1 cellular context compared by ENCODE assay signal in the genomic region with DNA sequence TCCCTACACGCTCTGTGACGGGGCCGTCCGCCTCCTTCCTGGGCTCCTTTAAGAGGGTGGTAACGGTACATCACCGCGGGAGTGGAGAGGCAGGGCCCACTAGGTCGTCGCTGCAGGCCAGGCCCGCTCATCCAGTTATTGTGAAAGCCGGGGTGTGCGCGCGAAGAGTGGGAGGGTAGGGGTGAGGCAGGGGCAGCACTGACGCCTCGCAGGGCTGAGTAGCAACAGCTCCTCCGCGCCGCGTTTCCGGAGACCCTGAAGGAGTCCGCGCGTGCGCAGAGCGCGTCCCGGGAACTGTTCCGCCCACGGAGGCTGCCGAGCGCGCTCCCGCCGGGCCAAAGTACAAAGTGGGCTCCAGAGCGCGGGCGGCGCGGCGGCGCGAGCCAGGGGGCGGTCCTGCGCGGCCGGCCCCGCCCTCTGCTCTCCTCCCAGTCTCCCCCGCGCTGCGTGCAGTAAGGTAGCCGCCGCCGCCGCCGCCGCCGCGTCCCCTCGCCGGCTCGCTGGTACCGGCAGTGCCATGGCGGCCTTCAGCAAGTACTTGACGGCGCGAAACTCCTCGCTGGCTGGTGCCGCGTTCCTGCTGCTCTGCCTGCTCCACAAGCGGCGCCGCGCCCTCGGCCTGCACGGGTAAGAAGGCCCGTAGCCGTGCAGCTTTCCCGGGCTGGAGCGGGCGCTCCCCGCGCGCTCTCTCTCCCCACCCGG.
TF ChIP-seq lines count a peak whose summit lies in the region.

A gene (plus strand): TSS at position 428 of the 702 bp plus-strand sequence. CDS start 90 bp downstream, at position 518.

TF ChIP-seq in HEK293, 187 proteins besides CTCF, POLR2A, EP300 and RAD21 (continued from another document and continues in another):
- TF ChIP-seq, protein P1, sequence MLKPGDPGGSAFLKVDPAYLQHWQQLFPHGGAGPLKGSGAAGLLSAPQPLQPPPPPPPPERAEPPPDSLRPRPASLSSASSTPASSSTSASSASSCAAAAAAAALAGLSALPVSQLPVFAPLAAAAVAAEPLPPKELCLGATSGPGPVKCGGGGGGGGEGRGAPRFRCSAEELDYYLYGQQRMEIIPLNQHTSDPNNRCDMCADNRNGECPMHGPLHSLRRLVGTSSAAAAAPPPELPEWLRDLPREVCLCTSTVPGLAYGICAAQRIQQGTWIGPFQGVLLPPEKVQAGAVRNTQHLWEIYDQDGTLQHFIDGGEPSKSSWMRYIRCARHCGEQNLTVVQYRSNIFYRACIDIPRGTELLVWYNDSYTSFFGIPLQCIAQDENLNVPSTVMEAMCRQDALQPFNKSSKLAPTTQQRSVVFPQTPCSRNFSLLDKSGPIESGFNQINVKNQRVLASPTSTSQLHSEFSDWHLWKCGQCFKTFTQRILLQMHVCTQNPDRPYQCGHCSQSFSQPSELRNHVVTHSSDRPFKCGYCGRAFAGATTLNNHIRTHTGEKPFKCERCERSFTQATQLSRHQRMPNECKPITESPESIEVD (tag by site-specific recombination; IDR thresholded peaks at IDR 0.05): no peak
- no peak for TF ChIP-seq ZNF311 (tag by site-specific recombination; IDR thresholded peaks at IDR 0.05; ENCODE audit: borderline replicate concordance)
- TF ChIP-seq ZNF600 (tag by site-specific recombination; IDR thresholded peaks at IDR 0.05): peak; percentile 79
- no peak for TF ChIP-seq ZNF560 (tag by site-specific recombination; IDR thresholded peaks at IDR 0.05; ENCODE audit: borderline replicate concordance)
- no peak for TF ChIP-seq ZNF510 (tag by site-specific recombination; IDR thresholded peaks at IDR 0.05; ENCODE audit: insufficient replicate concordance)
- TF ChIP-seq ZNF266 (tag by site-specific recombination; IDR thresholded peaks at IDR 0.05; ENCODE audit: low read depth): no peak
- no peak for TF ChIP-seq ZNF211 (tag by site-specific recombination; IDR thresholded peaks at IDR 0.05; ENCODE audit: low read depth)
- 0 out of 2 replicates have a peak, but pooled peaks have one; percentile 19 for TF ChIP-seq ZNF785 (tag by site-specific recombination; IDR thresholded peaks at IDR 0.05)
- TF ChIP-seq, protein P2, sequence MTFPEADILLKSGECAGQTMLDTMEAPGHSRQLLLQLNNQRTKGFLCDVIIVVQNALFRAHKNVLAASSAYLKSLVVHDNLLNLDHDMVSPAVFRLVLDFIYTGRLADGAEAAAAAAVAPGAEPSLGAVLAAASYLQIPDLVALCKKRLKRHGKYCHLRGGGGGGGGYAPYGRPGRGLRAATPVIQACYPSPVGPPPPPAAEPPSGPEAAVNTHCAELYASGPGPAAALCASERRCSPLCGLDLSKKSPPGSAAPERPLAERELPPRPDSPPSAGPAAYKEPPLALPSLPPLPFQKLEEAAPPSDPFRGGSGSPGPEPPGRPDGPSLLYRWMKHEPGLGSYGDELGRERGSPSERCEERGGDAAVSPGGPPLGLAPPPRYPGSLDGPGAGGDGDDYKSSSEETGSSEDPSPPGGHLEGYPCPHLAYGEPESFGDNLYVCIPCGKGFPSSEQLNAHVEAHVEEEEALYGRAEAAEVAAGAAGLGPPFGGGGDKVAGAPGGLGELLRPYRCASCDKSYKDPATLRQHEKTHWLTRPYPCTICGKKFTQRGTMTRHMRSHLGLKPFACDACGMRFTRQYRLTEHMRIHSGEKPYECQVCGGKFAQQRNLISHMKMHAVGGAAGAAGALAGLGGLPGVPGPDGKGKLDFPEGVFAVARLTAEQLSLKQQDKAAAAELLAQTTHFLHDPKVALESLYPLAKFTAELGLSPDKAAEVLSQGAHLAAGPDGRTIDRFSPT (tag by site-specific recombination; IDR thresholded peaks at IDR 0.05): no peak
- no peak for TF ChIP-seq ZNF221 (tag by site-specific recombination; IDR thresholded peaks at IDR 0.05; ENCODE audit: borderline replicate concordance)
- TF ChIP-seq, protein P3, sequence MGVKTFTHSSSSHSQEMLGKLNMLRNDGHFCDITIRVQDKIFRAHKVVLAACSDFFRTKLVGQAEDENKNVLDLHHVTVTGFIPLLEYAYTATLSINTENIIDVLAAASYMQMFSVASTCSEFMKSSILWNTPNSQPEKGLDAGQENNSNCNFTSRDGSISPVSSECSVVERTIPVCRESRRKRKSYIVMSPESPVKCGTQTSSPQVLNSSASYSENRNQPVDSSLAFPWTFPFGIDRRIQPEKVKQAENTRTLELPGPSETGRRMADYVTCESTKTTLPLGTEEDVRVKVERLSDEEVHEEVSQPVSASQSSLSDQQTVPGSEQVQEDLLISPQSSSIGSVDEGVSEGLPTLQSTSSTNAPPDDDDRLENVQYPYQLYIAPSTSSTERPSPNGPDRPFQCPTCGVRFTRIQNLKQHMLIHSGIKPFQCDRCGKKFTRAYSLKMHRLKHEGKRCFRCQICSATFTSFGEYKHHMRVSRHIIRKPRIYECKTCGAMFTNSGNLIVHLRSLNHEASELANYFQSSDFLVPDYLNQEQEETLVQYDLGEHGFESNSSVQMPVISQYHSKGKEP (tag by site-specific recombination; IDR thresholded peaks at IDR 0.05): peak; percentile 49; the same call in 1 of the 2 replicates
- no peak; the same call in 1 of the 2 replicates for TF ChIP-seq ZNF184 (tag by site-specific recombination; IDR thresholded peaks at IDR 0.05)
- TF ChIP-seq GLI2 (tag by site-specific recombination; IDR thresholded peaks at IDR 0.05; ENCODE audit: borderline replicate concordance, low read depth): no peak
- TF ChIP-seq ZNF629 (tag by site-specific recombination; IDR thresholded peaks at IDR 0.05): peak; percentile 47
- TF ChIP-seq ZNF791 (tag by site-specific recombination; IDR thresholded peaks at IDR 0.05): no peak
- no peak for TF ChIP-seq ZNF37A (tag by site-specific recombination; IDR thresholded peaks at IDR 0.05)
- no peak for TF ChIP-seq ZNF544 (tag by site-specific recombination; IDR thresholded peaks at IDR 0.05)
- TF ChIP-seq ZNF654 (tag by site-specific recombination; IDR thresholded peaks at IDR 0.05; ENCODE audit: low read depth): no peak
- TF ChIP-seq, protein P4, sequence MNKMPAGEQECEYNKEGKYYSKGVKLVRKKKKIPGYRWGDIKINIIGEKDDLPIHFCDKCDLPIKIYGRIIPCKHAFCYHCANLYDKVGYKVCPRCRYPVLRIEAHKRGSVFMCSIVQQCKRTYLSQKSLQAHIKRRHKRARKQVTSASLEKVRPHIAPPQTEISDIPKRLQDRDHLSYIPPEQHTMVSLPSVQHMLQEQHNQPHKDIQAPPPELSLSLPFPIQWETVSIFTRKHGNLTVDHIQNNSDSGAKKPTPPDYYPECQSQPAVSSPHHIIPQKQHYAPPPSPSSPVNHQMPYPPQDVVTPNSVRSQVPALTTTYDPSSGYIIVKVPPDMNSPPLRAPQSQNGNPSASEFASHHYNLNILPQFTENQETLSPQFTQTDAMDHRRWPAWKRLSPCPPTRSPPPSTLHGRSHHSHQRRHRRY (tag by site-specific recombination; IDR thresholded peaks at IDR 0.05): no peak
- TF ChIP-seq, protein P5, sequence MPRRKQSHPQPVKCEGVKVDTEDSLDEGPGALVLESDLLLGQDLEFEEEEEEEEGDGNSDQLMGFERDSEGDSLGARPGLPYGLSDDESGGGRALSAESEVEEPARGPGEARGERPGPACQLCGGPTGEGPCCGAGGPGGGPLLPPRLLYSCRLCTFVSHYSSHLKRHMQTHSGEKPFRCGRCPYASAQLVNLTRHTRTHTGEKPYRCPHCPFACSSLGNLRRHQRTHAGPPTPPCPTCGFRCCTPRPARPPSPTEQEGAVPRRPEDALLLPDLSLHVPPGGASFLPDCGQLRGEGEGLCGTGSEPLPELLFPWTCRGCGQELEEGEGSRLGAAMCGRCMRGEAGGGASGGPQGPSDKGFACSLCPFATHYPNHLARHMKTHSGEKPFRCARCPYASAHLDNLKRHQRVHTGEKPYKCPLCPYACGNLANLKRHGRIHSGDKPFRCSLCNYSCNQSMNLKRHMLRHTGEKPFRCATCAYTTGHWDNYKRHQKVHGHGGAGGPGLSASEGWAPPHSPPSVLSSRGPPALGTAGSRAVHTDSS (tag by site-specific recombination; IDR thresholded peaks at IDR 0.05): no peak
- TF ChIP-seq, protein P6, sequence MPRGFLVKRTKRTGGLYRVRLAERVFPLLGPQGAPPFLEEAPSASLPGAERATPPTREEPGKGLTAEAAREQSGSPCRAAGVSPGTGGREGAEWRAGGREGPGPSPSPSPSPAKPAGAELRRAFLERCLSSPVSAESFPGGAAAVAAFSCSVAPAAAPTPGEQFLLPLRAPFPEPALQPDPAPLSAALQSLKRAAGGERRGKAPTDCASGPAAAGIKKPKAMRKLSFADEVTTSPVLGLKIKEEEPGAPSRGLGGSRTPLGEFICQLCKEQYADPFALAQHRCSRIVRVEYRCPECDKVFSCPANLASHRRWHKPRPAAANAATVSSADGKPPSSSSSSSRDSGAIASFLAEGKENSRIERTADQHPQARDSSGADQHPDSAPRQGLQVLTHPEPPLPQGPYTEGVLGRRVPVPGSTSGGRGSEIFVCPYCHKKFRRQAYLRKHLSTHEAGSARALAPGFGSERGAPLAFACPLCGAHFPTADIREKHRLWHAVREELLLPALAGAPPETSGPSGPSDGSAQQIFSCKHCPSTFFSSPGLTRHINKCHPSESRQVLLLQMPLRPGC (tag by site-specific recombination; IDR thresholded peaks at IDR 0.05): no peak
- TF ChIP-seq RBAK (tag by site-specific recombination; IDR thresholded peaks at IDR 0.05): no peak
- no peak for TF ChIP-seq BCL11B (tag by site-specific recombination; IDR thresholded peaks at IDR 0.05; ENCODE audit: low read depth)
- TF ChIP-seq ZNF658 (tag by site-specific recombination; IDR thresholded peaks at IDR 0.05): no peak
- no peak for TF ChIP-seq ZNF670 (tag by site-specific recombination; IDR thresholded peaks at IDR 0.05; ENCODE audit: low read depth)
- TF ChIP-seq, protein P7, sequence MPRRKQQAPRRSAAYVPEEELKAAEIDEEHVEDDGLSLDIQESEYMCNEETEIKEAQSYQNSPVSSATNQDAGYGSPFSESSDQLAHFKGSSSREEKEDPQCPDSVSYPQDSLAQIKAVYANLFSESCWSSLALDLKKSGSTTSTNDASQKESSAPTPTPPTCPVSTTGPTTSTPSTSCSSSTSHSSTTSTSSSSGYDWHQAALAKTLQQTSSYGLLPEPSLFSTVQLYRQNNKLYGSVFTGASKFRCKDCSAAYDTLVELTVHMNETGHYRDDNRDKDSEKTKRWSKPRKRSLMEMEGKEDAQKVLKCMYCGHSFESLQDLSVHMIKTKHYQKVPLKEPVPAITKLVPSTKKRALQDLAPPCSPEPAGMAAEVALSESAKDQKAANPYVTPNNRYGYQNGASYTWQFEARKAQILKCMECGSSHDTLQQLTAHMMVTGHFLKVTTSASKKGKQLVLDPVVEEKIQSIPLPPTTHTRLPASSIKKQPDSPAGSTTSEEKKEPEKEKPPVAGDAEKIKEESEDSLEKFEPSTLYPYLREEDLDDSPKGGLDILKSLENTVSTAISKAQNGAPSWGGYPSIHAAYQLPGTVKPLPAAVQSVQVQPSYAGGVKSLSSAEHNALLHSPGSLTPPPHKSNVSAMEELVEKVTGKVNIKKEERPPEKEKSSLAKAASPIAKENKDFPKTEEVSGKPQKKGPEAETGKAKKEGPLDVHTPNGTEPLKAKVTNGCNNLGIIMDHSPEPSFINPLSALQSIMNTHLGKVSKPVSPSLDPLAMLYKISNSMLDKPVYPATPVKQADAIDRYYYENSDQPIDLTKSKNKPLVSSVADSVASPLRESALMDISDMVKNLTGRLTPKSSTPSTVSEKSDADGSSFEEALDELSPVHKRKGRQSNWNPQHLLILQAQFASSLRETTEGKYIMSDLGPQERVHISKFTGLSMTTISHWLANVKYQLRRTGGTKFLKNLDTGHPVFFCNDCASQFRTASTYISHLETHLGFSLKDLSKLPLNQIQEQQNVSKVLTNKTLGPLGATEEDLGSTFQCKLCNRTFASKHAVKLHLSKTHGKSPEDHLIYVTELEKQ (tag by site-specific recombination; IDR thresholded peaks at IDR 0.05; ENCODE audit: borderline replicate concordance): 0 out of 2 replicates have a peak, but pooled peaks have one; percentile 43
- peak; percentile 73 for TF ChIP-seq ZXDB (tag by site-specific recombination; IDR thresholded peaks at IDR 0.05)
- TF ChIP-seq SCRT1 (tag by site-specific recombination; IDR thresholded peaks at IDR 0.05; ENCODE audit: borderline replicate concordance): 0 out of 2 replicates have a peak, but pooled peaks have one; percentile 23
- TF ChIP-seq ZNF112 (tag by site-specific recombination; IDR thresholded peaks at IDR 0.05): no peak
- 0 out of 2 replicates have a peak, but pooled peaks have one; percentile 40 for TF ChIP-seq ZBTB21 (tag by site-specific recombination; IDR thresholded peaks at IDR 0.05)
- no peak for TF ChIP-seq ZNF138 (tag by site-specific recombination; IDR thresholded peaks at IDR 0.05; ENCODE audit: borderline replicate concordance)
- TF ChIP-seq TCF7L2 (IDR thresholded peaks at IDR 0.05; ENCODE audit: borderline replicate concordance, low read depth, low read length): no peak
- TF ChIP-seq ZNF48 (tag by site-specific recombination; IDR thresholded peaks at IDR 0.05): no peak
- TF ChIP-seq ZNF530 (tag by site-specific recombination; IDR thresholded peaks at IDR 0.05; ENCODE audit: low read depth): no peak
- TF ChIP-seq SP2 (tag by site-specific recombination; IDR thresholded peaks at IDR 0.05): peak; percentile 78
- TF ChIP-seq EGR2 (tag by site-specific recombination; IDR thresholded peaks at IDR 0.05; ENCODE audit: low read depth): peak; percentile 94
- no peak for TF ChIP-seq ZNF223 (tag by site-specific recombination; IDR thresholded peaks at IDR 0.05)
- no peak for TF ChIP-seq ZNF121 (tag by site-specific recombination; IDR thresholded peaks at IDR 0.05)
- TF ChIP-seq, protein P8, sequence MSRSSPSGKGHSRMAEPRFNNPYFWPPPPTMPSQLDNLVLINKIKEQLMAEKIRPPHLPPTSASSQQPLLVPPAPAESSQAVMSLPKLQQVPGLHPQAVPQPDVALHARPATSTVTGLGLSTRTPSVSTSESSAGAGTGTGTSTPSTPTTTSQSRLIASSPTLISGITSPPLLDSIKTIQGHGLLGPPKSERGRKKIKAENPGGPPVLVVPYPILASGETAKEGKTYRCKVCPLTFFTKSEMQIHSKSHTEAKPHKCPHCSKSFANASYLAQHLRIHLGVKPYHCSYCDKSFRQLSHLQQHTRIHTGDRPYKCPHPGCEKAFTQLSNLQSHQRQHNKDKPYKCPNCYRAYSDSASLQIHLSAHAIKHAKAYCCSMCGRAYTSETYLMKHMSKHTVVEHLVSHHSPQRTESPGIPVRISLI (tag by site-specific recombination; IDR thresholded peaks at IDR 0.05): no peak
- no peak for TF ChIP-seq ZNF621 (tag by site-specific recombination; IDR thresholded peaks at IDR 0.05)
- TF ChIP-seq ZNF561 (tag by site-specific recombination; IDR thresholded peaks at IDR 0.05; ENCODE audit: borderline replicate concordance): peak; percentile 67; the same call in 1 of the 2 replicates
- TF ChIP-seq GLIS2 (tag by site-specific recombination; IDR thresholded peaks at IDR 0.05): peak; percentile 45
- no peak for TF ChIP-seq SALL2 (tag by site-specific recombination; IDR thresholded peaks at IDR 0.05; ENCODE audit: borderline replicate concordance)
